ENCODE assay signal across 26 cellular contexts in genomic region chr2:232345251-232345650, GRCh38. TPM values are rescaled to one million over a fixed set of nuclear protein-coding genes. Genes with fewer than 3 reads are reported as not detected.
"Had no signal": no experiment of that assay in that cellular context is flagged by ENCODE, and none has a peak within 500 bp of the region (broad histone marks: within the 10 kb centered on the region; RNA-seq: fewer than 3 reads in every experiment).

No MANE protein-coding gene starts in this region.

- H3K9me3 ChIP-seq: body of pancreas, left lung, SJCRH30, thyroid gland had no signal

- ATAC-seq: activated naive CD8-positive, alpha-beta T cell treated with anti-CD3 and anti-CD28 coated beads, Interleukin-2, amount 50 U/mL, for 24 hours; body of pancreas; left lung; T-cell had no signal

- H3K4me3 ChIP-seq: body of pancreas, cardiac muscle cell, left lung, SJCRH30, thyroid gland had no signal

- H3K9me3 Mint-ChIP-seq: activated naive CD8-positive, alpha-beta T cell treated with anti-CD3 and anti-CD28 coated beads, Interleukin-2, amount 50 U/mL, for 24 hours; activated T-helper 1 cell treated with anti-CD3 and anti-CD28 coated beads, Interleukin-12 subunit alpha, Interleukin-12 subunit beta, Interleukin-2, Interleukin-4 antibody, amounts not matched to agents 30 ng/mL and 10 ng/mL and 1 ng/mL, durations not matched to agents 14 hours and 24 hours and 36 hours; dendritic cell treated with granulocyte-macrophage colony-stimulating factor and Interleukin-4, amounts not matched to agents 40 ng/mL and 50 ng/mL, for 4 days; nephron progenitor cell; T-cell; T-helper 2 cell treated with Interferon-gamma antibody and Interleukin-4, amounts not matched to agents 5 μg/mL and 100 μg/mL, for 36 hours had no signal

- H3K36me3 ChIP-seq: cardiac muscle cell, left lung, SJCRH30, thyroid gland, WERI-Rb-1 had no signal

- H3K36me3 Mint-ChIP-seq: activated CD4-positive, alpha-beta memory T cell treated with anti-CD3 and anti-CD28 coated beads for 36 hours; T-cell had no signal

- H3K27ac ChIP-seq: body of pancreas, cardiac muscle cell, left lung, parathyroid adenoma, SJCRH30, thyroid gland, WERI-Rb-1 had no signal

- H3K4me1 Mint-ChIP-seq: memory B cell, nephron progenitor cell had no signal

- H3K27me3 ChIP-seq: SJCRH30, thyroid gland had no signal

- H3K4me3 Mint-ChIP-seq: activated CD4-positive, alpha-beta memory T cell treated with anti-CD3 and anti-CD28 coated beads for 36 hours; activated naive CD8-positive, alpha-beta T cell treated with anti-CD3 and anti-CD28 coated beads, Interleukin-2, amount 50 U/mL, for 24 hours; activated T-helper 1 cell treated with anti-CD3 and anti-CD28 coated beads, Interleukin-12 subunit alpha, Interleukin-12 subunit beta, Interleukin-2, Interleukin-4 antibody, amounts not matched to agents 30 ng/mL and 10 ng/mL and 1 ng/mL, durations not matched to agents 14 hours and 24 hours and 36 hours; dendritic cell treated with granulocyte-macrophage colony-stimulating factor and Interleukin-4, amounts not matched to agents 40 ng/mL and 50 ng/mL, for 4 days; memory B cell; nephron progenitor cell; T-cell; T-helper 2 cell treated with Interferon-gamma antibody and Interleukin-4, amounts not matched to agents 5 μg/mL and 100 μg/mL, for 36 hours had no signal

- H3K4me1 ChIP-seq: body of pancreas, left lung, parathyroid adenoma, SJCRH30, thyroid gland had no signal

- DNase-seq: activated CD4-positive, alpha-beta memory T cell treated with anti-CD3 and anti-CD28 coated beads for 36 hours; activated CD4-positive, alpha-beta T cell treated with anti-CD3 and anti-CD28 coated beads for 4 hours; activated naive CD8-positive, alpha-beta T cell treated with anti-CD3 and anti-CD28 coated beads, Interleukin-2, amount 50 U/mL, for 24 hours; activated T-cell treated with anti-CD3 and anti-CD28 coated beads for 4 hours; body of pancreas; effector CD4-positive, alpha-beta T cell; left lung; nephron progenitor cell; SJCRH30; stimulated activated CD4-positive, alpha-beta T cell treated with anti-CD3 and anti-CD28 coated beads, Interleukin-4, amount 100 ng/mL, for 24 hours; stimulated activated naive CD4-positive, alpha-beta T cell treated with Interleukin-2 at 50 U/mL for 16 hours; T-cell; thyroid gland; WERI-Rb-1 had no signal

- H3K27ac Mint-ChIP-seq: activated CD4-positive, alpha-beta memory T cell treated with anti-CD3 and anti-CD28 coated beads for 36 hours; activated naive CD8-positive, alpha-beta T cell treated with anti-CD3 and anti-CD28 coated beads, Interleukin-2, amount 50 U/mL, for 24 hours; activated T-helper 1 cell treated with anti-CD3 and anti-CD28 coated beads, Interleukin-12 subunit alpha, Interleukin-12 subunit beta, Interleukin-2, Interleukin-4 antibody, amounts not matched to agents 30 ng/mL and 10 ng/mL and 1 ng/mL, durations not matched to agents 14 hours and 24 hours and 36 hours; dendritic cell treated with granulocyte-macrophage colony-stimulating factor and Interleukin-4, amounts not matched to agents 40 ng/mL and 50 ng/mL, for 4 days; memory B cell; nephron progenitor cell; T-cell; T-helper 2 cell treated with Interferon-gamma antibody and Interleukin-4, amounts not matched to agents 5 μg/mL and 100 μg/mL, for 36 hours had no signal

RNA-seq across cellular contexts. Expression of gene ALPP, which starts 33.3 kb away (rescaled TPM):
- total RNA-seq: activated CD4-positive, alpha-beta memory T cell treated with anti-CD3 and anti-CD28 coated beads for 36 hours; activated T-helper 1 cell treated with anti-CD3 and anti-CD28 coated beads, Interleukin-12 subunit alpha, Interleukin-12 subunit beta, Interleukin-2, Interleukin-4 antibody, amounts not matched to agents 30 ng/mL and 10 ng/mL and 1 ng/mL, durations not matched to agents 14 hours and 24 hours and 36 hours; cardiac muscle cell; epithelial cell of proximal tubule; fibroblast of villous mesenchyme; glomerular endothelial cell; SJCRH30; subcutaneous adipose tissue; thyroid gland; urinary bladder had no signal
- polyA plus RNA-seq: cardiac muscle cell, keratinocyte, urinary bladder had no signal
